21 cellular contexts compared by ENCODE assay signal in the genomic region with DNA sequence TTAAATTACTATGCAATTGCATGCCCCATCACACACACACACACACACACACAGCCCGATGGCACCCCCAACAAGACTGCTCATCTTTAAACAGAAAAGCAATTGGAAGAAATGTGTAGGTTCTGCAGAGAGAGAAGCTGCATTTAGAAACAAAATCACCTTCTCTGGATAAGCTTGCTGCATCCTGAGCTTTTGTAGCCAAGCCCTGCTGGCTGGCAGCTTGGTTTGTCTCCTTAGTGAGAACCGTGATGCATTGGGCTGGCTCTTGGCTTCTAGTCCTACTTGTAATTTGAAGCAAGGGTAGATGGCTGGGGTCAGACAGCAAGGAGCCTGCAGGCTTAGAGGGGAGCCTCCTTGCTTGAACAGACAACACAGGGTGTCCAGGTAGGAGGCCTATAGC.
"Had no signal": no experiment of that assay in that cellular context is flagged by ENCODE, and none has a peak within 500 bp of the region (broad histone marks: within the 10 kb centered on the region; RNA-seq: fewer than 3 reads in every experiment).

No MANE protein-coding gene starts in this region.

- H3K27me3 Mint-ChIP-seq: T-helper 17 cell had no signal

- H3K4me3 Mint-ChIP-seq: T-helper 17 cell had no signal

- DNase-seq: KBM-7, MV-4-11, NCI-H1048, NCI-H1105, NCI-H1417 treated with DMSO at 0.1 percent for 48 hours, NCI-H146, NCI-H1694 treated with DMSO at 0.1 percent for 48 hours, NCI-H1930, NCI-H2081, NCI-H2107, NCI-H2171 treated with DMSO at 0.1 percent for 48 hours, NCI-H226, NCI-H510A treated with DMSO at 0.1 percent for 48 hours, NCI-H526, NCI-H82, Right ventricle myocardium superior, RPMI8226, SIG-M5, T-helper 1 cell, T-helper 17 cell had no signal

- H3K27ac Mint-ChIP-seq: T-helper 17 cell had no signal

- FAIRE-seq: RCC 7860 had no signal

- H3K4me1 Mint-ChIP-seq: T-helper 17 cell had no signal
